ENCODE assay signal across 1 cellular context in genomic region chr18:79402977-79403722, GRCh38.
TF ChIP-seq lines count a peak whose summit lies in the region.

No MANE protein-coding gene starts in this region.

TF ChIP-seq in H1, 55 proteins besides CTCF, POLR2A, EP300 and RAD21:
- TF ChIP-seq SIX5 (IDR thresholded peaks at IDR 0.05; ENCODE audit: low read depth, low read length) (no peak), CBX5 (IDR thresholded peaks at IDR 0.05; ENCODE audit: low read depth, low read length) (no peak), SIRT6 (IDR thresholded peaks at IDR 0.05; ENCODE audit: low read length) (no peak), NRF1 (IDR thresholded peaks at IDR 0.05; ENCODE audit: low read depth, low read length) (no peak), PHF8 (conservative IDR thresholded peaks at IDR 0.05; ENCODE audit: low read depth, low read length) (no peak), TAF1 (IDR thresholded peaks at IDR 0.05; ENCODE audit: low read depth, low read length) (no peak), FOSL1 (IDR thresholded peaks at IDR 0.05; ENCODE audit: insufficient read depth, low read depth, low read length) (no peak), CHD2 (IDR thresholded peaks at IDR 0.05; ENCODE audit: low read length) (no peak), RFX5 (IDR thresholded peaks at IDR 0.05; ENCODE audit: borderline replicate concordance, low read depth, low read length) (no peak), CTBP2 (IDR thresholded peaks at IDR 0.05; ENCODE audit: borderline replicate concordance, insufficient read depth, insufficient read length, low read length) (no peak), RNF2 (IDR thresholded peaks at IDR 0.05; ENCODE audit: borderline replicate concordance, low read depth, low read length, missing control alignments, poor library complexity, severe bottlenecking) (no peak), RXRA (IDR thresholded peaks at IDR 0.05; ENCODE audit: insufficient read depth, low read depth, low read length) (no peak), CREB1 (IDR thresholded peaks at IDR 0.05) (no peak), POLR2AphosphoS5 (IDR thresholded peaks at IDR 0.05; ENCODE audit: low read depth, low read length) (no peak), USF2 (IDR thresholded peaks at IDR 0.05; ENCODE audit: low read length) (no peak)
- TF ChIP-seq, protein P1, sequence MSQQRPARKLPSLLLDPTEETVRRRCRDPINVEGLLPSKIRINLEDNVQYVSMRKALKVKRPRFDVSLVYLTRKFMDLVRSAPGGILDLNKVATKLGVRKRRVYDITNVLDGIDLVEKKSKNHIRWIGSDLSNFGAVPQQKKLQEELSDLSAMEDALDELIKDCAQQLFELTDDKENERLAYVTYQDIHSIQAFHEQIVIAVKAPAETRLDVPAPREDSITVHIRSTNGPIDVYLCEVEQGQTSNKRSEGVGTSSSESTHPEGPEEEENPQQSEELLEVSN (IDR thresholded peaks at IDR 0.05): no peak
- TF ChIP-seq, protein P2, sequence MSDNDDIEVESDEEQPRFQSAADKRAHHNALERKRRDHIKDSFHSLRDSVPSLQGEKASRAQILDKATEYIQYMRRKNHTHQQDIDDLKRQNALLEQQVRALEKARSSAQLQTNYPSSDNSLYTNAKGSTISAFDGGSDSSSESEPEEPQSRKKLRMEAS (IDR thresholded peaks at IDR 0.05): no peak
TF ChIP-seq in H1: peak in this region for 0.
